Comparison of ENCODE assay signal across 8 cellular contexts in the genomic region with DNA sequence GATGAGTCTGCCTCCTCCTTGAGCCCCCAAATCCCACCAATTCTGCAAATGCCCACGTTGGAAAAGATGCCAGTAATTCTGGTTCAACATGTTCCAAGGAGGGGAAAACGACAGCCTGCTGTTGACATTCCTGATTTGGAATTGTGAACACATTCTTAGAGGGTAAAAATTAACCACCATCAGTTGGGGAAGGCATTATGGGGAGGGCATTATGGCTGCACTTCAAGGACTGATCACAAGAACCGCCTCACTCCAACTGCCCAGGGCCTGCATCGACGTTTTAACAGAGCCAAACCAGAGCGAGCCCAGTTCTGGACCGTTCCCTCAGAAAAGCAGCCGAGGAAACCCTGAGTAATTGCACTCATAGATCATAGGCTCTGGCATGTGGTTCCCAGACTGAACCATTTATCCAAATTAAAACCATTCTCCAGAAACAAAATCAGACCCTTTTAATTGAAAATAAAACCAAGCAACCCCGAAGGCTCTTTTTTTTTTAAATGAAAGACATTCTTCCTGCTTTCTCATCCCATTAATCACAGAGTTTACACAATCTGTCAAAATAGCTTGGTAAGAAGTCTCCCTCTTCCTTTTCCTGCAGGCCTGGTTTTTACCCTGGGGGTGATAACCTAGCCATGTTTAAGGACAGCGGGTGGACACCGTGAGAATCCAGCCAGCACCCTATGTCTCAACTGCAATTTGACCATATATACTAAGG. TPM values are rescaled to one million over a fixed set of nuclear protein-coding genes. Genes with fewer than 3 reads are reported as not detected.
A peak's percentile ranks its signal among the peaks of the same experiment; 100 is the strongest.
DNase-seq lines count a peak whose midpoint lies in the region; ATAC-seq and TF ChIP-seq lines count a peak whose summit lies in the region.
"Had no signal": no experiment of that assay in that cellular context is flagged by ENCODE, and none has a peak within 500 bp of the region (broad histone marks: within the 10 kb centered on the region; RNA-seq: fewer than 3 reads in every experiment).

No MANE protein-coding gene starts in this region.

- no peaks in the 10 kb centered on the region for H3K27me3 ChIP-seq in adrenal gland
- H3K27me3 ChIP-seq in thyroid gland = no peaks in the 10 kb centered on the region

- H3K27ac ChIP-seq in adrenal gland = peak overlapping the region; percentile 21 to 95 (median 94)
- H3K27ac ChIP-seq in thyroid gland = peak overlapping the region; percentile 72 to 85 (median 84)

- no peak for ATAC-seq in HG03039 (IDR thresholded peaks at IDR 0.05; ENCODE audit: unreplicated experiment)
- ATAC-seq in HG02938 (IDR thresholded peaks at IDR 0.05; ENCODE audit: unreplicated experiment) = no peak
- ATAC-seq: HCT116 had no signal

- no peak for TF ChIP-seq CTCF in adrenal gland (IDR thresholded peaks at IDR 0.05)
- no peak for TF ChIP-seq CTCF in thyroid gland (IDR thresholded peaks at IDR 0.05)

- H3K36me3 ChIP-seq in adrenal gland (replicated peaks in 1 of 2) (no peaks in the 10 kb centered on the region), thyroid gland (no peaks in the 10 kb centered on the region)

- H3K4me1 ChIP-seq in adrenal gland (replicated peaks in 1 of 2) (peaks cover 67 to 100% of the 10 kb centered on the region in 2 donors), thyroid gland (peaks cover 74 to 90% of the 10 kb centered on the region in 2 donors)

- DNase-seq in HT-29 (ENCODE audit: low spot score) = peak; percentile 64
- DNase-seq in adrenal gland = peak; percentile 46 to 83 (median 67)
- DNase-seq in kidney tubule cell (ENCODE audit: low spot score) = peak; percentile 79
- peak; percentile 42 to 63 for DNase-seq in thyroid gland
- DNase-seq in ureter (ENCODE audit: low spot score) = no peak

- H3K4me3 ChIP-seq in adrenal gland = no peak overlapping the region
- no peak overlapping the region for H3K4me3 ChIP-seq in thyroid gland (replicated peaks in 1 of 3)

- WGBS in adrenal gland, 4 donors = 4 to 15% (median 9%) methylated on average over 11 of the region's 11 CpGs
- 27 to 28% methylated on average over 11 of the region's 11 CpGs for WGBS in thyroid gland, 2 donors

- no peaks in the 10 kb centered on the region for H3K9me3 ChIP-seq in adrenal gland (replicated peaks in 1 of 3)
- H3K9me3 ChIP-seq in thyroid gland = no peaks in the 10 kb centered on the region

- TF ChIP-seq POLR2A in adrenal gland (IDR thresholded peaks at IDR 0.05) (no peak), thyroid gland (IDR thresholded peaks at IDR 0.05) (no peak)

- intact Hi-C loops in adrenal gland (cut with DNase I) (loop anchor here (10.0 kb wide), 3 partner anchors 99 to 139 kb away; no protein-coding TSS in a partner anchor), thyroid gland (cut with DNase I) (loop anchor here (10.0 kb wide), 1 partner anchor 129 kb away; no protein-coding TSS in a partner anchor)

RNA-seq across cellular contexts. Expression of gene TNS3, which starts 8.0 kb away (rescaled TPM):
- total RNA-seq in HT-29 (2014; rRNA removed; shearing (Covaris generic)) = 32.2 and 45.2 TPM in 2 replicates
- total RNA-seq in adrenal gland (100 to 1,000 TPM in 6 of 8 donors, 10 to 100 TPM in 2; 75.8 to 188 (median 129) TPM), thyroid gland (10 to 100 TPM; 65.8 to 93.0 (median 80.7) TPM), ureter (48.7 TPM)
- 10 to 100 TPM; 21.0 to 36.5 (median 36.4) TPM for polyA plus RNA-seq in adrenal gland
